1 cellular context compared by ENCODE assay signal in genomic region chr9:5430912-5431311, GRCh38.
TF ChIP-seq lines count a peak whose summit lies in the region.

No MANE protein-coding gene starts in this region.

TF ChIP-seq in HCT116, 20 proteins besides CTCF, POLR2A, EP300 and RAD21 (continued from another document):
- TF ChIP-seq REST (IDR thresholded peaks at IDR 0.05; ENCODE audit: low read depth), result no peak
